In the genomic region with DNA sequence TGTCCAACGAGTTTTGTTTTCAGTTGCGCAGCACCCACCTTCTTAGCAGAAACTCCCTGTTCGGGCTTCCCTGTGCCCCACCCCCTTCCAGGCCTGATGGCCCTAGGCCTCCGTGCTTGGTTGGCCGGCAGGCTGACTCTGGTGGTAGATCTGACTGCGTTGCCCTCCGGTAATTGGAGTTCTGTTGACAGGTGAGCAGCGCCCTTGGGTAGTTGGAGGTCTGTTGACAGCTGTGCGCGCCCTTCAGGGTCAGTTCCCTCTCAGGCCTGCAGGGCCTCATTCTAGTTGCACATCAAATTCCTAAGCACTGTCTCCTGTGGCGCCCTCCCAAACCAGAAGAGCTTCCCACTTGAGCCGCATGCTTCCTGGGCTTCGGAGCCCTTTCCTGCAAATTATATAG, we compare ENCODE assay signal across 12 cellular contexts. TPM values are rescaled to one million over a fixed set of nuclear protein-coding genes. Genes with fewer than 3 reads are reported as not detected.
"Had no signal": no experiment of that assay in that cellular context is flagged by ENCODE, and none has a peak within 500 bp of the region (broad histone marks: within the 10 kb centered on the region; RNA-seq: fewer than 3 reads in every experiment).

No MANE protein-coding gene starts in this region.

- H3K27me3 Mint-ChIP-seq: central memory CD8-positive, alpha-beta T cell; effector memory CD8-positive, alpha-beta T cell had no signal

- H3K27ac ChIP-seq: body of pancreas, tibial nerve had no signal

- H3K27me3 ChIP-seq: body of pancreas, tibial nerve had no signal

- H3K4me1 ChIP-seq: body of pancreas, tibial nerve had no signal

- H3K4me3 ChIP-seq: body of pancreas, tibial nerve had no signal

- H3K4me3 Mint-ChIP-seq: activated T-cell treated with anti-CD3 and anti-CD28 coated beads, Interleukin-2, amount 50 U/mL, for 4 hours; central memory CD8-positive, alpha-beta T cell; effector memory CD8-positive, alpha-beta T cell; natural killer cell had no signal

- H3K36me3 ChIP-seq: tibial nerve had no signal

- DNase-seq: activated effector memory CD4-positive, alpha-beta T cell treated with anti-CD3 and anti-CD28 coated beads, Interleukin-2, amount 50 U/mL, for 16 hours; activated T-cell treated with anti-CD3 and anti-CD28 coated beads, Interleukin-2, amount 50 U/mL, for 4 hours; amniotic stem cell; effector memory CD8-positive, alpha-beta T cell; hippocampal formation; mammary epithelial cell; natural killer cell; stimulated activated CD4-positive, alpha-beta T cell treated with anti-CD3 and anti-CD28 coated beads, Interleukin-15, amount 100 ng/mL, for 24 hours had no signal

- H3K4me1 Mint-ChIP-seq: central memory CD8-positive, alpha-beta T cell; natural killer cell had no signal

- H3K27ac Mint-ChIP-seq: activated naive CD4-positive, alpha-beta T cell treated with anti-CD3 and anti-CD28 coated beads, Interleukin-2, amount 50 U/mL, for 72 hours; effector memory CD8-positive, alpha-beta T cell; natural killer cell had no signal

- H3K36me3 Mint-ChIP-seq: activated naive CD4-positive, alpha-beta T cell treated with anti-CD3 and anti-CD28 coated beads, Interleukin-2, amount 50 U/mL, for 72 hours; natural killer cell had no signal

- H3K9me3 Mint-ChIP-seq: activated naive CD4-positive, alpha-beta T cell treated with anti-CD3 and anti-CD28 coated beads, Interleukin-2, amount 50 U/mL, for 72 hours; activated T-cell treated with anti-CD3 and anti-CD28 coated beads, Interleukin-2, amount 50 U/mL, for 4 hours; central memory CD8-positive, alpha-beta T cell; effector memory CD8-positive, alpha-beta T cell; natural killer cell had no signal

- H3K9me3 ChIP-seq: body of pancreas, tibial nerve had no signal

RNA-seq across cellular contexts. Expression of gene PRODH, which starts 29.2 kb away (rescaled TPM):
- total RNA-seq: natural killer cell had no signal
